Comparison of ENCODE assay signal across 1 cellular context in the genomic region with DNA sequence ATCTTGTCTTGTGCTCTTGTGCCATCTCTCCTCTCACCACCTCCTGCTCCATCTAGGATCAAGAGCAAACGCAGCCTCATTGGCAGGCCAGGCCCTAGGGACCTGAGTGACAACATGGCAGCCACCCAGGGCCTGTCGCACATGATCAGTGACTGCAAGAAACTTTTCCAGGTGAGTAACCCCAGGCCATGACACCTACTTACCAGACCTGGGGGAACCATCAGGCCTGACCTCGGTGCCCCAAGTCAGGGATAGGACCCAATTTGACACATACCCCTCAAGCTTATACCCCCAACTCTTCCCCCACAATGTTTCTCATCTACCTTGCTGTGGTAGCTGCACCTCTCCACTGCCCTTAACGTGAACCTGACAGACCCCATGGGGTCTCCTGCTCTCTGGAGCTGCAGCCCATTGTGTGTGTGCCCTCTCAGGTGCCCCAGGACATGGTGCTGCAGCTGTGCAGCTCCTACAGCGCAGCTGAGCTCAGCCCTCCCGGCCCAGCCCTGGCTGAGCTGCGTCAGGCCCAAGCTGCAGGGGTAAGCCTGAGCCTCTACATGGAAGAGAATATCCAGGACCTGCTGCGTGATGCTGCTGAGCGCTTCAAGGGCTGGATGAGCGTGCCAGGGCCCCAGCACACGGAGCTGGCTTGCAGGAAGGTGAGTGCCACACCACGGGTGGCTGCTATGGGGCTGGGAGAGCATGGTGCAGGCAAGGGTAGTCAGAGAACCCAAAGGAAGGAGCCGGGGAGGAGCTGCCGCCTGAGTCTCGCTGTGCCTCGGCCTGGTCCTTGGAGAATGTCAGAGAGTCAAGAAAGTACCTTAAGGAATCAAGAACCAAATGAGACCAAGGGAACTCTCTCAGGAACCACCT.
TF ChIP-seq lines count a peak whose summit lies in the region.

No MANE protein-coding gene starts in this region.

TF ChIP-seq in K562, 482 proteins besides CTCF, POLR2A, EP300 and RAD21:
- TF ChIP-seq PRMT5 (CRISPR knock-in tag; IDR thresholded peaks at IDR 0.05) (no peak), POLR2G (IDR thresholded peaks at IDR 0.05; ENCODE audit: low read depth, low read length) (peak; percentile 40)
TF ChIP-seq in K562: peak in this region for 1.
